Comparison of ENCODE assay signal across 8 cellular contexts in the genomic region with DNA sequence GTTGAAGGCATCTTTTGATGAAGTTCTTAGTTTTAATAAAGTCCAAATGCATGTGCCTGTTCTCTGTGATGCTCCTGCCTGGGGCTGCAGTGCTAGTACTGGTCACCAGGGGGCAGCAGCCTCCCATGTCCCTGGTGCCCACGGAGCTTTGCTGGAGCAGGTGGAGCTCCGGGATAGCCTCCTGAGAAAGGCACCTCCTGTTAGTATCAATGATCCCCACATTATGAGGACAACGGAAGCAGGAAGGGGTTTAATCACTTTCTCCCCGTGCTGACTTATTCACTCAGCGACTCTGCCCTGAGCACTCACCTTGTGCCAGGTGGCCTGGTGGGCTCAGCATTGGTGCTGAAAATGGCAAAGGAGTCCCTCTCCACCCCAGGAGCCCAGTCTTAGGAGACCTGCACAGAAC.
DNase-seq lines count a peak whose midpoint lies in the region; ATAC-seq and TF ChIP-seq lines count a peak whose summit lies in the region.

No MANE protein-coding gene starts in this region.

- intact Hi-C loops in upper lobe of right lung (cut with DNase I) = no loop called here

- no peak overlapping the region for H3K18ac ChIP-seq in trophoblast cell (ENCODE audit: low read length)

- H3K4me3 ChIP-seq in trophoblast cell (ENCODE audit: low read depth, low read length) (no peak overlapping the region), upper lobe of right lung (no peak overlapping the region)

- H3K36me3 ChIP-seq in trophoblast cell (ENCODE audit: control insufficient read depth in 1 of 2, insufficient read depth in 2 of 2, low read length in 2 of 2) (no peaks in the 10 kb centered on the region), upper lobe of right lung (no peaks in the 10 kb centered on the region)

- no peak overlapping the region for H2AK5ac ChIP-seq in trophoblast cell (ENCODE audit: low read length)

- H3K27ac ChIP-seq in trophoblast cell (ENCODE audit: low read depth, low read length) (no peak overlapping the region), upper lobe of right lung (no peak overlapping the region)

- no peak overlapping the region for H4K91ac ChIP-seq in trophoblast cell (ENCODE audit: low read depth, low read length)

- no peak overlapping the region for H3K9ac ChIP-seq in trophoblast cell (ENCODE audit: low read length)

- H2BK12ac ChIP-seq in trophoblast cell (ENCODE audit: low read length) = no peak overlapping the region

- H3K27me3 ChIP-seq in trophoblast cell (ENCODE audit: insufficient read depth, low read length) = no peaks in the 10 kb centered on the region
- no peaks in the 10 kb centered on the region for H3K27me3 ChIP-seq in upper lobe of right lung

- no peak overlapping the region for H2AFZ ChIP-seq in trophoblast cell (ENCODE audit: insufficient read depth, low read length, poor library complexity)

- ATAC-seq in HG03432 (IDR thresholded peaks at IDR 0.05; ENCODE audit: unreplicated experiment) = peak; percentile 48
- ATAC-seq in upper lobe of right lung = peak; percentile 92
- no peak for ATAC-seq in HG03139 (IDR thresholded peaks at IDR 0.05; ENCODE audit: unreplicated experiment)

- peak; percentile 55 for DNase-seq in EL
- DNase-seq in RPMI7951 (ENCODE audit: low read depth) = peak; percentile 41
- peak; percentile 49 for DNase-seq in activated effector memory CD4-positive, alpha-beta T cell treated with Interleukin-2 at 50 U/mL for 16 hours
- DNase-seq in glomerular endothelial cell (ENCODE audit: extremely low read depth, low read depth, low spot score) = peak; percentile 9
- DNase-seq in trophoblast cell = peak; percentile 40 to 73
- peak; percentile 78 for DNase-seq in upper lobe of right lung

- peak; percentile 93 for TF ChIP-seq CTCF in upper lobe of right lung (IDR thresholded peaks at IDR 0.05)

- H3K9me3 ChIP-seq in trophoblast cell (ENCODE audit: insufficient read depth, low read depth, low read length) (peaks cover 4% of the 10 kb centered on the region), upper lobe of right lung (no peaks in the 10 kb centered on the region)

- H2BK5ac ChIP-seq in trophoblast cell (ENCODE audit: low read depth, low read length, poor library complexity) = no peak overlapping the region

- H3K79me1 ChIP-seq in trophoblast cell (ENCODE audit: low read length) = no peaks in the 10 kb centered on the region

- no peaks in the 10 kb centered on the region for H3K79me2 ChIP-seq in trophoblast cell (ENCODE audit: control insufficient read depth, insufficient read depth, low read length, poor library complexity)

- no peak overlapping the region for H4K12ac ChIP-seq in trophoblast cell (ENCODE audit: low read depth, low read length)

- WGBS in trophoblast cell (ENCODE audit: extremely low coverage, insufficient coverage, insufficient read length) = no CpG with 5 or more reads among the region's 5 CpGs

- no peak overlapping the region for H4K8ac ChIP-seq in trophoblast cell (ENCODE audit: low read depth, low read length)

- H3K4ac ChIP-seq in trophoblast cell (ENCODE audit: low read depth, low read length) = no peak overlapping the region

- no peak overlapping the region for H3K23ac ChIP-seq in trophoblast cell (ENCODE audit: low read length)

- no peaks in the 10 kb centered on the region for H3K4me1 ChIP-seq in trophoblast cell (ENCODE audit: control insufficient read depth in 1 of 2, insufficient read depth in 2 of 2, low read length in 2 of 2)
- H3K4me1 ChIP-seq in upper lobe of right lung = no peaks in the 10 kb centered on the region

- no peak overlapping the region for H3K4me2 ChIP-seq in trophoblast cell (ENCODE audit: low read length)

- no peak overlapping the region for H2BK120ac ChIP-seq in trophoblast cell (ENCODE audit: insufficient read depth, low read length, poor library complexity)

- H3K14ac ChIP-seq in trophoblast cell (ENCODE audit: low read length) = no peak overlapping the region

Comparison
In these comparisons a context has a peak if more than half of its experiments do, and no peak if none do; other contexts are left out.
1. DNase-seq: peak in every context shown above with its lines; median percentile 78 in upper lobe of right lung; 56 in trophoblast cell; 55 in EL; 49 in activated effector memory CD4-positive, alpha-beta T cell treated with Interleukin-2 at 50 U/mL for 16 hours; 41 in RPMI7951; 9 in glomerular endothelial cell.